Comparison of ENCODE assay signal across 9 cellular contexts in the genomic region with DNA sequence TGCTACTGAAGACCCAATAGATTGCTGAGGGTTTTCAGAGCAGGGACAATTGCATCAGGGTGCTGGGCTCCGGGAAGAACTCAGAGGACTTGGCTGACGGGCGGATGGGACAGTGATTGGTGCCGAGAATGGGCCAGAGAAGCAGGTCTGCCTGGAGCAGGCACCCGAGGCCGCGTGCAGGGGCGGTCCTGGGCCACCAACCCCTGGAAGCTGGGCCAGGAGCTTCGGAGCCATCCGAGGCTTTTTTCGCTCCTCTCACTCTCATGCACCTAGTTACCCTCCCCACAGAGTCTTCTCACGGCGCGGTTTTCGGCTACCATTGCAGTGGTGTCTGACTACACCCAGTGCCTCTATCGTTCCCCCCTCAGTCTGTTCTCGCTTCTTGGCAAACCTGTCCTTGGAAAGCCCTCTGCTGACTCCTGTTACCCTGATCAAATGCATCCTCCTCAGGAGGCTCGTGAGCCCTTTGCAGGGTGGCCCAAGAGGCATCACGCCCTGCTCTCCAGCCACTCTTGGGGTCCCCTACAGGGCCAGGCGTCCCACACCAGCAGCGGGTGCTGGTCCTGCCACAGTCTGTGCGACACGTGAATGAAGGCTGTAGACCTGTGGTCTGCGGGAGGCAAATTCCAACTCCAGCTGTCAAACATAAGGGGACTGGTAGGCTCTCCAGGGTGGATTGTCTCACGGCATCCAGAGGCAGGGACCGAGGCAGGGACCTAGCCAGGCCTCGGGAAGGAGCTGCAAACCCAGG. TPM values are rescaled to one million over a fixed set of nuclear protein-coding genes. Genes with fewer than 3 reads are reported as not detected.
DNase-seq lines count a peak whose midpoint lies in the region; ATAC-seq and TF ChIP-seq lines count a peak whose summit lies in the region.
"Had no signal": no experiment of that assay in that cellular context is flagged by ENCODE, and none has a peak within 500 bp of the region (broad histone marks: within the 10 kb centered on the region; RNA-seq: fewer than 3 reads in every experiment).

No MANE protein-coding gene starts in this region.

- H3K27ac Mint-ChIP-seq in T-helper 17 cell: peak overlapping the region; percentile 29
- peak overlapping the region; percentile 38 for H3K27ac Mint-ChIP-seq in glutamatergic neuron (ENCODE audit: unreplicated experiment)

- peaks cover 22% of the 10 kb centered on the region for H3K4me1 Mint-ChIP-seq in T-helper 17 cell
- H3K4me1 Mint-ChIP-seq in glutamatergic neuron (ENCODE audit: low read depth, unreplicated experiment): peaks cover 6% of the 10 kb centered on the region

- peak overlapping the region; percentile 87 for H3K4me3 Mint-ChIP-seq in T-helper 17 cell
- peak overlapping the region; percentile 85 for H3K4me3 Mint-ChIP-seq in glutamatergic neuron (ENCODE audit: unreplicated experiment)

- H3K27me3 Mint-ChIP-seq in T-helper 17 cell (no peaks in the 10 kb centered on the region), glutamatergic neuron (ENCODE audit: unreplicated experiment) (peaks cover 7% of the 10 kb centered on the region)

- ATAC-seq in T-helper 17 cell (no peak), GM18870 (IDR thresholded peaks at IDR 0.05; ENCODE audit: unreplicated experiment) (no peak)

- H3K4me3 ChIP-seq in GM12875 (ENCODE audit: low read depth, low read length): peak overlapping the region; percentile 89
- H3K4me3 ChIP-seq in skeletal muscle cell (ENCODE audit: low read depth, low read length): peak overlapping the region; percentile 65

- H3K9me3 Mint-ChIP-seq in glutamatergic neuron (ENCODE audit: unreplicated experiment): peaks cover 8% of the 10 kb centered on the region

- no peaks in the 10 kb centered on the region for H3K9me3 ChIP-seq in T-helper 17 cell (ENCODE audit: control insufficient read depth, low read length, poor library complexity, severe bottlenecking)

- no peak for TF ChIP-seq CTCF in GM12875 (IDR thresholded peaks at IDR 0.05; ENCODE audit: borderline replicate concordance, insufficient read depth, low read depth, low read length)
- no peak for TF ChIP-seq CTCF in glutamatergic neuron (IDR thresholded peaks at IDR 0.05; ENCODE audit: partially characterized antibody, unreplicated experiment)

- no peaks in the 10 kb centered on the region for H3K36me3 Mint-ChIP-seq in T-helper 17 cell (ENCODE audit: low read depth)
- H3K36me3 Mint-ChIP-seq in glutamatergic neuron (ENCODE audit: unreplicated experiment): peaks cover 7% of the 10 kb centered on the region

- DNase-seq in T-helper 17 cell (no peak), glutamatergic neuron (no peak), skeletal muscle cell (ENCODE audit: low read depth) (no peak), kidney tubule cell (ENCODE audit: low spot score) (no peak), GF-D8 (lab: John Stamatoyannopoulos, UW) (no peak)
- DNase-seq in stimulated activated CD4-positive, alpha-beta T cell treated with anti-CD3 and anti-CD28 coated beads, Interleukin-4, amount 100 ng/mL, for 24 hours: no peak
- DNase-seq: NCI-H446 treated with DMSO at 0.1 percent for 48 hours had no signal

RNA-seq across cellular contexts. Expression of a gene that starts 1.2 kb away (rescaled TPM):
- 10 to 100 TPM; 70.5 to 80.9 TPM for total RNA-seq in T-helper 17 cell
- 95.2 TPM for total RNA-seq in glutamatergic neuron (ENCODE audit: unreplicated experiment)

RNA-seq across cellular contexts. Expression of a gene that starts 51.2 kb away (rescaled TPM):
- total RNA-seq in T-helper 17 cell: under 1 TPM; 0.10 to 0.80 TPM
- total RNA-seq in glutamatergic neuron (ENCODE audit: unreplicated experiment): 2.9 TPM
